Comparison of ENCODE assay signal across 1 cellular context in the genomic region with DNA sequence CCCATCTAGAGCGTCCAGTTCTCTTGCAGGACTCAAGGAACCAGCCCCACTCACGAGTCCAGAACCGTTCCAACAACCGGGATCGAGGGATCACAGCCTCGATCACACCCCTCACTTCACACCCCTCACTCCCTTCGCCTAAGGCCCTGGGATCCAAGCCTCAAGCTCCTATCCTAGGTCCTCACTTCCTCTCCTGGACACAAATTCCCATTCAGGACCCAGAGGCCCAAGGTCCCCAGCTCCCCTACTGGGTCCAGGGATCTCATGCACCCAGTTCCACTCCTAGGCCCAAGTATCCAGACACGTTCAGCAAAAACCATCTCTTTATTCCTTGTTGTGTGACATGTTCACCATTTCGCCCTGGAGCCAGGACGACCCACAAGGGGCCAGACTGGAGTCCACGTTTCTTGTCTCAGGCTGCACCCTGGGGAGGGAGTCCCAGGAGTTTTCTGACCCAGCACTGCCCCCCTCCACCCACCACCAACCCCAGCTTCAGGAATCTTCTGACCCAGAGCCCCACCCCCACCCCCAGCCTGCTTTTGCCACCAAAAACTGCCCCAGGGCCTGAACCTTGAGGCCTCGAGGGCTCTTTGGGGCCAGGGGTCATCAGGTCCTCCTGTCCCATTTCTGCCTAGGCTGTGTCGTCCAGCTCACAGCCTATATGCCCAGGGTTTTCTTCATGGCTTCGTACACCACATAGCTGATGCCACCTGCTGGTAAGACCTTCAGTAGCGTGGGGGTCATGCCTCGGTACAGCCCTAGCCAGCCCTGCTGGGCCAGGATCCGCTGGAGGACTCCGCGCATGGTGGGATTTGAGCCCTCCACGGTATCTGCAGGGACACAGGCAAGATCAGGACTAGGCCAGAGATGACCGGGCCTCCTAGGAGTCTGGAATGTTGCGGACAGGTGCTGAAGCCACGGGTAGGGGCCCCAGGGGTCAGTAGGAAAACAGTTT.
TF ChIP-seq lines count a peak whose summit lies in the region.

No MANE protein-coding gene starts in this region.

TF ChIP-seq in SK-N-SH, 30 proteins besides CTCF, POLR2A, EP300 and RAD21 (continued from another document):
- TF ChIP-seq, protein P1, sequence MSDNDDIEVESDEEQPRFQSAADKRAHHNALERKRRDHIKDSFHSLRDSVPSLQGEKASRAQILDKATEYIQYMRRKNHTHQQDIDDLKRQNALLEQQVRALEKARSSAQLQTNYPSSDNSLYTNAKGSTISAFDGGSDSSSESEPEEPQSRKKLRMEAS (IDR thresholded peaks at IDR 0.05; ENCODE audit: low read depth), result no peak
- no peak for TF ChIP-seq USF1 (IDR thresholded peaks at IDR 0.05; ENCODE audit: borderline replicate concordance, low read depth)
- no peak for TF ChIP-seq EZH2phosphoT487 (IDR thresholded peaks at IDR 0.05; ENCODE audit: borderline replicate concordance, low read depth)
- TF ChIP-seq RXRA (IDR thresholded peaks at IDR 0.05; ENCODE audit: borderline replicate concordance, low read depth), result no peak
- TF ChIP-seq, protein P2, sequence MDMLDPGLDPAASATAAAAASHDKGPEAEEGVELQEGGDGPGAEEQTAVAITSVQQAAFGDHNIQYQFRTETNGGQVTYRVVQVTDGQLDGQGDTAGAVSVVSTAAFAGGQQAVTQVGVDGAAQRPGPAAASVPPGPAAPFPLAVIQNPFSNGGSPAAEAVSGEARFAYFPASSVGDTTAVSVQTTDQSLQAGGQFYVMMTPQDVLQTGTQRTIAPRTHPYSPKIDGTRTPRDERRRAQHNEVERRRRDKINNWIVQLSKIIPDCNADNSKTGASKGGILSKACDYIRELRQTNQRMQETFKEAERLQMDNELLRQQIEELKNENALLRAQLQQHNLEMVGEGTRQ (IDR thresholded peaks at IDR 0.05; ENCODE audit: borderline replicate concordance, low read depth, low read length), result no peak
- TF ChIP-seq GATA2 (CRISPR knock-in tag; IDR thresholded peaks at IDR 0.05), result no peak
